8 cellular contexts compared by ENCODE assay signal in the genomic region with DNA sequence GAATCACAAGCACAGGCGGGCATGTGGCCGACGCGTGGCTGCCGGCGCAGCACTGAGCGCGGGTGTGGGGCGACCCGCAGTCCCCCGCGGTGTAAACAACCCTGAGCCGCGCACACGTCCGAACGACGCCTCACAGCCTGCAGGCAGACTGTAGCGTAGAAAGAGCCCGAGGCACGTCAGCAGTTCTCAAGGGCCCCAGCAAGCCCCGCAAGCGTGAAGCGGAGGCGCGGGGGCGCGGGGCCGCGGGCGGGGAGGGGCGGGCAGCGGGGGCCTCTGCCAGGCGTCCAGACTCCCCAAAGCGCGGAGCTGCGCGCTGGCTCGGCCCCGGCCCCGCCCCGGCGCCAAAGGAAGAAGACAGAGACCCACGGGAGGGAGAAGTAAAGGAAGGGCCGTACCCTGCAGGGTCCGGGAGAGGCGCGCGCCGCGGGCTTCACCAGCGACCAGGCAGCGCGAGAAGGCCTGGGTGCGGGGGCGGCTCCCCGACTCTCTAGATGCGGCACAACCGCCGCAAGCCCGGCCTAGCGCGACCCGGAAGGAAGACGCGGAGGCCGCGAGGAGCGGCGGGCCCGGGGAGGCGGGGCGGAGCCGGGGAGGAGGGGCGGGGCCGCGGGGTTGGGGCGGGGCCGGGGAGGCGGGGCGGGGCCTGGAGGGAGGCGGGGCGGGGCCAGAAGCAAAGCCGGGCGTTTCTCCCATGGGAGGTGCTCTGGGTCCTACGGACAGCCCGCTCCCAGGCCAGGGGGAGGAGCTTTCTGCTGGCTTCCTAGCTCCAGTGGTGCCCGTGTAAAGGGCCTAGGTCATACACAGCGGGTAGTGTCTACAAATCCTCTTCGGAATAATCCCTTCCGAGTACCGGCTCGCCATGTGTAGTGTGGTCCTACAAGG. TPM values are rescaled to one million over a fixed set of nuclear protein-coding genes. Genes with fewer than 3 reads are reported as not detected.
DNase-seq lines count a peak whose midpoint lies in the region; ATAC-seq and TF ChIP-seq lines count a peak whose summit lies in the region.

A gene (minus strand): TSS at position 536 of the 882 bp plus-strand sequence. CDS start 20,958 bp downstream, outside the sequence.

- intact Hi-C loops in testis (cut with DNase I; ENCODE audit: low total_unique reads) = no loop called here

- no peak within 1 kb of the TSS for H2BK120ac ChIP-seq in H9 (ENCODE audit: low read depth, low read length, poor library complexity, severe bottlenecking)

- peak within 1 kb of the TSS; percentile 93 for H3K14ac ChIP-seq in H9 (ENCODE audit: insufficient read depth, low read length)

- no peaks in the 10 kb centered on the region for H3K9me3 ChIP-seq in H9 (ENCODE audit: control insufficient read depth, low read depth, low read length)
- peaks cover 8% of the 10 kb centered on the region; the same call in 1 of the 2 replicates for H3K9me3 ChIP-seq in MG63
- H3K9me3 ChIP-seq in testis = no peaks in the 10 kb centered on the region

- peaks cover 16 to 20% of the 10 kb centered on the region in 2 experiments for H3K4me1 Mint-ChIP-seq in H9

- no peak within 1 kb of the TSS for H2BK20ac ChIP-seq in H9 (ENCODE audit: low read depth, low read length, poor library complexity, severe bottlenecking)

- H3K27ac ChIP-seq in H9 (ENCODE audit: insufficient read length, low read depth, low read length) (no peak within 1 kb of the TSS), testis (peak within 1 kb of the TSS; percentile 86 to 87)

- peak within 1 kb of the TSS; percentile 39 for H4K8ac ChIP-seq in H9 (replicated peaks; ENCODE audit: insufficient read length, low read depth, low read length)

- H4K20me1 ChIP-seq in H9 (ENCODE audit: control insufficient read depth, insufficient read depth, insufficient read length) = no peaks in the 10 kb centered on the region

- H3K4me2 ChIP-seq in H9 (ENCODE audit: insufficient read depth, insufficient read length, low read length) = peak within 1 kb of the TSS; percentile 98

- DNase-seq in GM03348 (ENCODE audit: low spot score) = peak; percentile 97
- peak; percentile 96 for DNase-seq in H9
- DNase-seq in MG63 = peak; percentile 85
- DNase-seq in activated naive CD4-positive, alpha-beta T cell treated with anti-CD3 and anti-CD28 coated beads, Interleukin-2, amount 50 U/mL, for 16 hours = peak; percentile 87
- peak; percentile 87 for DNase-seq in glomerular visceral epithelial cell (ENCODE audit: extremely low spot score)
- peak; percentile 35 for DNase-seq in omental fat pad (ENCODE audit: low spot score)
- DNase-seq in testis = peak; percentile 88

- H3K23ac ChIP-seq in H9 (ENCODE audit: insufficient read length, low read depth, low read length) = no peak within 1 kb of the TSS

- H3K27me3 ChIP-seq in H9 (ENCODE audit: insufficient read depth, low read length) = no peaks in the 10 kb centered on the region
- H3K27me3 ChIP-seq in MG63 = 0 out of 2 replicates have a peak, but pooled peaks cover 2% of the 10 kb centered on the region
- no peaks in the 10 kb centered on the region for H3K27me3 ChIP-seq in testis

- H3K36me3 Mint-ChIP-seq in H9 (ENCODE audit: insufficient read depth in 1 of 3, low read depth in 3 of 3) = peaks cover 5 to 20% (median 7%) of the 10 kb centered on the region in 3 experiments; a peak in 6 of 7 replicates

- H2BK15ac ChIP-seq in H9 (ENCODE audit: low read depth, low read length) = no peak within 1 kb of the TSS

- H2AFZ ChIP-seq in H9 (ENCODE audit: low read length) = peak within 1 kb of the TSS; percentile 83

- TF ChIP-seq CTCF in H9 (conservative IDR thresholded peaks at IDR 0.05) (no peak), omental fat pad (IDR thresholded peaks at IDR 0.05) (no peak), testis (IDR thresholded peaks at IDR 0.05) (no peak)

- peak within 1 kb of the TSS; percentile 91 for H3K18ac ChIP-seq in H9 (ENCODE audit: insufficient read length, low read depth, low read length)

- H3K9me3 Mint-ChIP-seq in H9 = peaks cover 3 to 9% of the 10 kb centered on the region in 2 experiments; a peak in 3 of 5 replicates

- WGBS in H9 (ENCODE audit: extremely low coverage, insufficient read length, low lambda C conversion rate) = no CpG with 5 or more reads among the region's 93 CpGs
- WGBS in testis, 2 donors = 1 to 4% methylated on average over 35 to 75 of the region's 93 CpGs

- H3K56ac ChIP-seq in H9 (ENCODE audit: insufficient read length, low read depth, low read length) = peak within 1 kb of the TSS; percentile 62

- no peak within 1 kb of the TSS for H3K4ac ChIP-seq in H9 (ENCODE audit: low read depth, low read length)

- H2AK5ac ChIP-seq in H9 (ENCODE audit: insufficient read length, low read length) = peak within 1 kb of the TSS; percentile 60

- H3K9ac ChIP-seq in H9 (ENCODE audit: extremely low read depth, insufficient read length, low read length) = peak within 1 kb of the TSS; percentile 90

- H3K79me2 ChIP-seq in H9 (ENCODE audit: insufficient read depth, low read length) = peaks cover 1% of the 10 kb centered on the region; the same call in 1 of the 2 replicates

- H3K23me2 ChIP-seq in H9 (ENCODE audit: insufficient read length, low read depth, low read length, poor library complexity, severe bottlenecking) = peaks cover 5% of the 10 kb centered on the region

- H4K91ac ChIP-seq in H9 (ENCODE audit: insufficient read length, low read depth, low read length) = peak within 1 kb of the TSS; percentile 63

- peak within 1 kb of the TSS; percentile 73 to 95 (median 94); a peak in 5 of 7 replicates for H3K27ac Mint-ChIP-seq in H9

- no peak within 1 kb of the TSS for H2BK12ac ChIP-seq in H9 (ENCODE audit: insufficient read length, low read depth, low read length)

- H3K4me1 ChIP-seq in H9 (ENCODE audit: insufficient read depth, low read length) (no peaks in the 10 kb centered on the region), testis (peaks cover 14% of the 10 kb centered on the region)

- no peaks in the 10 kb centered on the region for H3K27me3 Mint-ChIP-seq in H9 (ENCODE audit: low read depth)

- H3K4me3 Mint-ChIP-seq in H9 = peak within 1 kb of the TSS; percentile 89 to 93

- no peak within 1 kb of the TSS for H2BK5ac ChIP-seq in H9 (ENCODE audit: insufficient read length, low read length)

- no peak within 1 kb of the TSS for H3T11ph ChIP-seq in H9 (ENCODE audit: low read length)

- ATAC-seq in SK-N-SH treated with all-trans-retinoic acid at 6 μM for 48 hours = peak; percentile 87
- ATAC-seq in omental fat pad (ENCODE audit: low FRiP score) = peak; percentile 93

- H3K79me1 ChIP-seq in H9 (ENCODE audit: insufficient read depth, low read depth, low read length, poor library complexity, severe bottlenecking) = no peaks in the 10 kb centered on the region

- peak within 1 kb of the TSS; percentile 84 for H4K5ac ChIP-seq in H9 (ENCODE audit: insufficient read length, low read depth, low read length)

- H3K4me3 ChIP-seq in MG63 (peak within 1 kb of the TSS; percentile 75), testis (peak within 1 kb of the TSS; percentile 79 to 86)

- H3K36me3 ChIP-seq in MG63 (no peaks in the 10 kb centered on the region), testis (ENCODE audit: low read depth, missing control alignments) (no peaks in the 10 kb centered on the region)

- no peak for TF ChIP-seq POLR2A in testis (IDR thresholded peaks at IDR 0.05)

TF ChIP-seq in SK-N-SH treated with all-trans-retinoic acid at 6 μM for 48 hours, 23 proteins besides CTCF, POLR2A, EP300 and RAD21 (continues in another document):
- TF ChIP-seq, protein P1, sequence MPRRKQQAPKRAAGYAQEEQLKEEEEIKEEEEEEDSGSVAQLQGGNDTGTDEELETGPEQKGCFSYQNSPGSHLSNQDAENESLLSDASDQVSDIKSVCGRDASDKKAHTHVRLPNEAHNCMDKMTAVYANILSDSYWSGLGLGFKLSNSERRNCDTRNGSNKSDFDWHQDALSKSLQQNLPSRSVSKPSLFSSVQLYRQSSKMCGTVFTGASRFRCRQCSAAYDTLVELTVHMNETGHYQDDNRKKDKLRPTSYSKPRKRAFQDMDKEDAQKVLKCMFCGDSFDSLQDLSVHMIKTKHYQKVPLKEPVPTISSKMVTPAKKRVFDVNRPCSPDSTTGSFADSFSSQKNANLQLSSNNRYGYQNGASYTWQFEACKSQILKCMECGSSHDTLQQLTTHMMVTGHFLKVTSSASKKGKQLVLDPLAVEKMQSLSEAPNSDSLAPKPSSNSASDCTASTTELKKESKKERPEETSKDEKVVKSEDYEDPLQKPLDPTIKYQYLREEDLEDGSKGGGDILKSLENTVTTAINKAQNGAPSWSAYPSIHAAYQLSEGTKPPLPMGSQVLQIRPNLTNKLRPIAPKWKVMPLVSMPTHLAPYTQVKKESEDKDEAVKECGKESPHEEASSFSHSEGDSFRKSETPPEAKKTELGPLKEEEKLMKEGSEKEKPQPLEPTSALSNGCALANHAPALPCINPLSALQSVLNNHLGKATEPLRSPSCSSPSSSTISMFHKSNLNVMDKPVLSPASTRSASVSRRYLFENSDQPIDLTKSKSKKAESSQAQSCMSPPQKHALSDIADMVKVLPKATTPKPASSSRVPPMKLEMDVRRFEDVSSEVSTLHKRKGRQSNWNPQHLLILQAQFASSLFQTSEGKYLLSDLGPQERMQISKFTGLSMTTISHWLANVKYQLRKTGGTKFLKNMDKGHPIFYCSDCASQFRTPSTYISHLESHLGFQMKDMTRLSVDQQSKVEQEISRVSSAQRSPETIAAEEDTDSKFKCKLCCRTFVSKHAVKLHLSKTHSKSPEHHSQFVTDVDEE (CRISPR knock-in tag; IDR thresholded peaks at IDR 0.05) = no peak
- TF ChIP-seq ZNF8 (CRISPR knock-in tag; IDR thresholded peaks at IDR 0.05) = no peak
- TF ChIP-seq, protein P2, sequence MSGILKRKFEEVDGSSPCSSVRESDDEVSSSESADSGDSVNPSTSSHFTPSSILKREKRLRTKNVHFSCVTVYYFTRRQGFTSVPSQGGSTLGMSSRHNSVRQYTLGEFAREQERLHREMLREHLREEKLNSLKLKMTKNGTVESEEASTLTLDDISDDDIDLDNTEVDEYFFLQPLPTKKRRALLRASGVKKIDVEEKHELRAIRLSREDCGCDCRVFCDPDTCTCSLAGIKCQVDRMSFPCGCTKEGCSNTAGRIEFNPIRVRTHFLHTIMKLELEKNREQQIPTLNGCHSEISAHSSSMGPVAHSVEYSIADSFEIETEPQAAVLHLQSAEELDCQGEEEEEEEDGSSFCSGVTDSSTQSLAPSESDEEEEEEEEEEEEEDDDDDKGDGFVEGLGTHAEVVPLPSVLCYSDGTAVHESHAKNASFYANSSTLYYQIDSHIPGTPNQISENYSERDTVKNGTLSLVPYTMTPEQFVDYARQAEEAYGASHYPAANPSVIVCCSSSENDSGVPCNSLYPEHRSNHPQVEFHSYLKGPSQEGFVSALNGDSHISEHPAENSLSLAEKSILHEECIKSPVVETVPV (CRISPR knock-in tag; IDR thresholded peaks at IDR 0.05) = no peak

RNA-seq across cellular contexts. Expression of the gene that starts here (rescaled TPM):
- total RNA-seq in H9 (2021) (5.1 and 5.3 TPM in 2 replicates), omental fat pad (10 to 100 TPM; 11.4 to 26.5 (median 20.9) TPM), testis (10 to 100 TPM; 14.0 to 17.8 TPM)
- 6.1 and 8.6 TPM in 2 replicates for total RNA-seq in MG63 (2014; rRNA removed; shearing (Covaris generic); ENCODE audit: low replicate concordance)
- polyA plus RNA-seq in testis (ENCODE audit: insufficient read depth, low read depth, low replicate concordance) = 7.9 TPM

Comparison
In these comparisons a context has a peak if more than half of its experiments do, and no peak if none do; other contexts are left out.
1. DNase-seq: peak in every context shown above with its lines; median percentile 97 in GM03348; 96 in H9; 88 in testis; 87 in activated naive CD4-positive, alpha-beta T cell treated with anti-CD3 and anti-CD28 coated beads, Interleukin-2, amount 50 U/mL, for 16 hours; 87 in glomerular visceral epithelial cell; 85 in MG63; 35 in omental fat pad.